In genomic region chr3:58009749-58010535, GRCh38 we compare ENCODE assay signal across 8 cellular contexts. TPM values are rescaled to one million over a fixed set of nuclear protein-coding genes. Genes with fewer than 3 reads are reported as not detected.
A peak's percentile ranks its signal among the peaks of the same experiment; 100 is the strongest.
DNase-seq lines count a peak whose midpoint lies in the region; ATAC-seq, FAIRE-seq and TF ChIP-seq lines count a peak whose summit lies in the region.

No MANE protein-coding gene starts in this region.

- H3K9me3 ChIP-seq in DOHH2 (ENCODE audit: control insufficient read depth, insufficient read depth, low read length) (no peaks in the 10 kb centered on the region), endothelial cell of umbilical vein (replicated peaks; ENCODE audit: control insufficient read depth, insufficient read depth, low read length) (no peaks in the 10 kb centered on the region)

- H3K27ac ChIP-seq in DOHH2 (ENCODE audit: low read depth, low read length) (no peak overlapping the region), endothelial cell of umbilical vein (ENCODE audit: insufficient read depth, low read depth, low read length) (peak overlapping the region; percentile 30)

- H3K4me1 Mint-ChIP-seq in osteocyte (ENCODE audit: unreplicated experiment) = peaks cover 55% of the 10 kb centered on the region

- peak; percentile 75 for TF ChIP-seq POLR2A in endothelial cell of umbilical vein (IDR thresholded peaks at IDR 0.05; ENCODE audit: low read depth, low read length)

- H3F3A ChIP-seq in DOHH2 (ENCODE audit: control insufficient read depth, insufficient read depth) = no peaks in the 10 kb centered on the region

- H3K4me3 Mint-ChIP-seq in osteocyte (ENCODE audit: unreplicated experiment) = peak overlapping the region; percentile 89

- CTCF ChIA-PET in endothelial cell of umbilical vein (lab: Charles Lee) = interaction anchor here (1.1 to 3.0 kb wide), 6 partner anchors 11 to 84 kb away, joined by 3 to 21 read pairs (median 4); no protein-coding TSS in a partner anchor

- intact Hi-C loops in endothelial cell of umbilical vein (cut with micrococcal nuclease) = loop anchor here (2.0 to 5.0 kb wide), 3 partner anchors 148 to 291 kb away; no protein-coding TSS in a partner anchor

- H3K27me3 Mint-ChIP-seq in osteocyte (ENCODE audit: unreplicated experiment) = no peaks in the 10 kb centered on the region

- H3K4me3 ChIP-seq in DOHH2 (ENCODE audit: low read length) = peak overlapping the region; percentile 99
- H3K4me3 ChIP-seq in endothelial cell of umbilical vein (replicated peaks in 1 of 3; ENCODE audit: insufficient read depth in 1 of 3, low read depth in 1 of 3, low read length in 3 of 3) = peak overlapping the region; percentile 71 to 93 (median 78)

- H3K4me1 ChIP-seq in DOHH2 (ENCODE audit: control insufficient read depth, low read length) (peaks cover 28% of the 10 kb centered on the region), endothelial cell of umbilical vein (ENCODE audit: control insufficient read depth, extremely low read depth, insufficient read depth, low read length) (peaks cover 39% of the 10 kb centered on the region)

- DNase-seq in NCI-H526 treated with DMSO at 0.1 percent for 48 hours (lab: John Stamatoyannopoulos, UW) (peak; percentile 52), endothelial cell of umbilical vein (ENCODE audit: low read depth, low spot score) (no peak), osteocyte (ENCODE audit: extremely low spot score, unreplicated experiment) (no peak), AG08396 (ENCODE audit: low spot score) (no peak)

- no peaks in the 10 kb centered on the region for H3K36me3 Mint-ChIP-seq in osteocyte (ENCODE audit: unreplicated experiment)

- 0 out of 2 replicates have a peak, but pooled peaks cover 3% of the 10 kb centered on the region for H3K36me3 ChIP-seq in DOHH2 (ENCODE audit: control insufficient read depth, low read length)
- H3K36me3 ChIP-seq in endothelial cell of umbilical vein (ENCODE audit: control insufficient read depth in 2 of 2, extremely low read depth in 1 of 2, insufficient read depth in 2 of 2, low read length in 2 of 2) = peaks cover 0 to 2% of the 10 kb centered on the region in 2 experiments

- TF ChIP-seq CTCF in DOHH2 (IDR thresholded peaks at IDR 0.05; ENCODE audit: low read depth, low read length, poor library complexity, severe bottlenecking) (no peak), endothelial cell of umbilical vein (IDR thresholded peaks at IDR 0.05; ENCODE audit: extremely low read depth in 1 of 2, insufficient read depth in 1 of 2, low read depth in 1 of 2, low read length in 2 of 2) (no peak), osteocyte (IDR thresholded peaks at IDR 0.05) (no peak)

- no peaks in the 10 kb centered on the region for H3K9me3 Mint-ChIP-seq in osteocyte (ENCODE audit: unreplicated experiment)

- H3K27me3 ChIP-seq in DOHH2 (ENCODE audit: control insufficient read depth, low read length) = no peaks in the 10 kb centered on the region
- no peaks in the 10 kb centered on the region for H3K27me3 ChIP-seq in endothelial cell of umbilical vein (ENCODE audit: control insufficient read depth in 2 of 2, insufficient read depth in 2 of 2, low read length in 2 of 2)

- H2AFZ ChIP-seq in endothelial cell of umbilical vein (ENCODE audit: low read depth, low read length) = no peak overlapping the region

- BruUV-seq in endothelial cell of umbilical vein (replicated peaks; lab: Mats Ljungman, UMichigan) = no TSS peak

- no peaks in the 10 kb centered on the region for H3K9me2 ChIP-seq in DOHH2 (replicated peaks; ENCODE audit: control insufficient read depth, low read length)

- dilution Hi-C loops in endothelial cell of umbilical vein (cut with MboI; ENCODE audit: extremely low pct_ligation_motif_present, low sequenced_read_pairs) = no loop called here

- FAIRE-seq in endothelial cell of umbilical vein (lab: Jason Lieb, UNC) = no peak

- H3K9ac ChIP-seq in endothelial cell of umbilical vein (replicated peaks; ENCODE audit: extremely low read depth, insufficient read depth, low read length) = peak overlapping the region; percentile 64

- H3K27ac Mint-ChIP-seq in osteocyte (ENCODE audit: unreplicated experiment) = peak overlapping the region; percentile 53

- POLR2A ChIA-PET in endothelial cell of umbilical vein (lab: Charles Lee) = interaction anchor here (1.4 to 2.4 kb wide), 3 partner anchors 15 to 73 kb away, joined by 5 to 8 read pairs (median 6); no protein-coding TSS in a partner anchor

- ATAC-seq in HG02798 (IDR thresholded peaks at IDR 0.05; ENCODE audit: poor library complexity, unreplicated experiment) = no peak
- ATAC-seq in HG03108 (IDR thresholded peaks at IDR 0.05; ENCODE audit: unreplicated experiment) = no peak
- no peak for ATAC-seq in HG02571 (IDR thresholded peaks at IDR 0.05; ENCODE audit: unreplicated experiment)

- H3K79me2 ChIP-seq in DOHH2 (ENCODE audit: control insufficient read depth, low read length) (peaks cover 38% of the 10 kb centered on the region), endothelial cell of umbilical vein (ENCODE audit: control insufficient read depth, insufficient read depth, low read length) (peaks cover 67% of the 10 kb centered on the region)

- H4K20me1 ChIP-seq in DOHH2 (ENCODE audit: control insufficient read depth, insufficient read depth, low read depth, low read length) = no peaks in the 10 kb centered on the region; the same call in none of the 2 replicates
- H4K20me1 ChIP-seq in endothelial cell of umbilical vein (replicated peaks; ENCODE audit: control insufficient read depth, extremely low read depth, insufficient read depth, low read length) = no peaks in the 10 kb centered on the region

- no peaks in the 10 kb centered on the region for H3K9me1 ChIP-seq in endothelial cell of umbilical vein (replicated peaks; ENCODE audit: control insufficient read depth, extremely low read depth, insufficient read depth, low read length)

- H3K4me2 ChIP-seq in DOHH2 (ENCODE audit: low read length) = peak overlapping the region; percentile 99
- peak overlapping the region; percentile 93 for H3K4me2 ChIP-seq in endothelial cell of umbilical vein (ENCODE audit: insufficient read depth, low read length)

TF ChIP-seq in endothelial cell of umbilical vein, 7 proteins besides CTCF, POLR2A, EP300 and RAD21:
- TF ChIP-seq FOS (IDR thresholded peaks at IDR 0.05; ENCODE audit: borderline replicate concordance, insufficient read depth, low read length) (no peak), MYC (IDR thresholded peaks at IDR 0.05; ENCODE audit: low read depth, low read length) (no peak), MAX (IDR thresholded peaks at IDR 0.05; ENCODE audit: insufficient read depth, insufficient read length) (peak; percentile 36), GATA2 (IDR thresholded peaks at IDR 0.05; ENCODE audit: insufficient read depth, insufficient read length, low read depth, low read length) (no peak), EZH2 (IDR thresholded peaks at IDR 0.05; ENCODE audit: borderline replicate concordance, low read depth, low read length, severe bottlenecking) (no peak), JUN (IDR thresholded peaks at IDR 0.05; ENCODE audit: borderline replicate concordance, insufficient read depth, insufficient read length, low read depth) (no peak), POLR2AphosphoS5 (IDR thresholded peaks at IDR 0.05; ENCODE audit: insufficient read depth, low read depth, low read length) (peak; percentile 41)

RNA-seq across cellular contexts. Expression of gene FLNB, which starts 1.7 kb away (rescaled TPM):
- 595 and 670 TPM in 2 replicates for total RNA-seq in endothelial cell of umbilical vein
- 479 and 516 TPM in 2 replicates for polyA plus RNA-seq in endothelial cell of umbilical vein
- polyA plus RNA-seq in endothelial cell of umbilical vein (2011; cell fraction: cytosol; rRNA removed) = 267 and 270 TPM in 2 replicates
- polyA plus RNA-seq in endothelial cell of umbilical vein (2011; cell fraction: nucleus; rRNA removed) = 3,546 and 4,297 TPM in 2 replicates
- 427 and 466 TPM in 2 replicates for polyA plus RNA-seq in endothelial cell of umbilical vein (2012)
- polyA minus RNA-seq in endothelial cell of umbilical vein = 1,506 and 1,741 TPM in 2 replicates
- 139 TPM for polyA minus RNA-seq in endothelial cell of umbilical vein (2011; cell fraction: cytosol; rRNA and poly(A)+ RNA removed)
- 3,042 and 3,714 TPM in 2 replicates for polyA minus RNA-seq in endothelial cell of umbilical vein (2011; cell fraction: nucleus; rRNA and poly(A)+ RNA removed)
- 72.9 and 77.9 TPM in 2 replicates for total RNA-seq in osteocyte
